ENCODE assay signal across 1 cellular context in genomic region chr6:40950986-40951730, GRCh38.
TF ChIP-seq lines count a peak whose summit lies in the region.

No MANE protein-coding gene starts in this region.

TF ChIP-seq in SK-N-SH, 30 proteins besides CTCF, POLR2A, EP300 and RAD21 (continued from another document):
- TF ChIP-seq REST (IDR thresholded peaks at IDR 0.05; ENCODE audit: low read depth, low read length): no peak
- TF ChIP-seq SIN3A (IDR thresholded peaks at IDR 0.05; ENCODE audit: borderline replicate concordance, low read depth, low read length): no peak
- peak; percentile 26; the same call in 1 of the 2 replicates for TF ChIP-seq RXRA (IDR thresholded peaks at IDR 0.05; ENCODE audit: borderline replicate concordance, low read depth)
- no peak for TF ChIP-seq RCOR1 (IDR thresholded peaks at IDR 0.05; ENCODE audit: low read length)
- no peak for TF ChIP-seq ELF1 (IDR thresholded peaks at IDR 0.05)
- TF ChIP-seq USF1 (IDR thresholded peaks at IDR 0.05; ENCODE audit: borderline replicate concordance, low read depth): no peak
- no peak for TF ChIP-seq FOXJ3 (CRISPR knock-in tag; IDR thresholded peaks at IDR 0.05)
